8 cellular contexts compared by ENCODE assay signal in the genomic region with DNA sequence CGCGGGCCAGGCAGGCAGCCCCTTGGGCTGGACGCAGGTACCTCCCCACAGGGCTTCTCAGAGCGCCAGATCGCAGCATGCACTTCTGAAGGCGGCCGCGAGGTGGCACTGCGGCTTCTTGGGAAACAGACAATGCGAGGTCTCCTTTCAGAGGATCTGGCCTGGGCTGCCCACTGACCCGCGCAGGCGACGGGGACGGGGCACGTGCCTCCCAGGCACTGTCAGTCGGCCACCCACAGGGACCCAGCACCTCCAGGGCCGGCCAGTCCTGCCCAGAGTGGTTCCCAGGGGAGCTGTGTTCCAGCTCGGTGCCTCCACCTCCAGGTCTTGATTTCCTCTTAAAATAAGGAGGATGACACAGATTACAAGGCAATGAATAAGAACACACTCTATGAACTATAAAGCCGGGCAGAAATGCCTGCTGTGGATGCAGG. TPM values are rescaled to one million over a fixed set of nuclear protein-coding genes. Genes with fewer than 3 reads are reported as not detected.
DNase-seq lines count a peak whose midpoint lies in the region; ATAC-seq and TF ChIP-seq lines count a peak whose summit lies in the region.

No MANE protein-coding gene starts in this region.

- no peaks in the 10 kb centered on the region for H3K9me3 ChIP-seq in CD4-positive, alpha-beta T cell (ENCODE audit: control insufficient read depth, low read length)
- H3K9me3 ChIP-seq in liver (ENCODE audit: control insufficient read depth in 4 of 4, low read length in 3 of 4), result peaks cover 0 to 2% (median 0%) of the 10 kb centered on the region in 4 donors

- peak; percentile 84 to 92 for TF ChIP-seq RAD21 in liver (IDR thresholded peaks at IDR 0.05)

- peaks cover 11% of the 10 kb centered on the region for H3K27me3 ChIP-seq in CD4-positive, alpha-beta T cell (ENCODE audit: control insufficient read depth, insufficient read depth, low read length)
- no peaks in the 10 kb centered on the region for H3K27me3 ChIP-seq in liver (ENCODE audit: control insufficient read depth in 4 of 4, insufficient read depth in 4 of 4, low read length in 3 of 4)

- peak; percentile 52 to 84 (median 73) for DNase-seq in CD4-positive, alpha-beta T cell
- peak; percentile 79 for DNase-seq in NCI-H526 treated with DMSO at 0.1 percent for 48 hours (lab: John Stamatoyannopoulos, UW)
- peak; percentile 71 to 72 for DNase-seq in activated CD4-positive, alpha-beta T cell treated with anti-CD3 and anti-CD28 coated beads, Interleukin-2, amount 50 U/mL, for 24 hours (ENCODE audit: low read depth in 1 of 2, low spot score in 1 of 2)
- peak; percentile 83 for DNase-seq in coronary artery (ENCODE audit: low spot score)
- peak; percentile 37 to 78 (median 56) for DNase-seq in stimulated activated CD4-positive, alpha-beta T cell treated with anti-CD3 and anti-CD28 coated beads, TNF-alpha, amount 100 ng/mL, for 1 hour (ENCODE audit: low read depth in 3 of 3, low spot score in 1 of 3)

- H3K36me3 ChIP-seq in liver (ENCODE audit: control insufficient read depth in 4 of 4, insufficient read depth in 3 of 4, low read depth in 1 of 4, low read length in 3 of 4), result no peaks in the 10 kb centered on the region

- POLR2A ChIA-PET in CD4-positive, alpha-beta T cell (lab: Charles Lee), result no interaction called here

- no peak overlapping the region for H3K27ac Mint-ChIP-seq in CD4-positive, alpha-beta T cell

- no peak overlapping the region for H3K4me3 Mint-ChIP-seq in CD4-positive, alpha-beta T cell

- H3K27me3 Mint-ChIP-seq in CD4-positive, alpha-beta T cell, result peaks cover 20% of the 10 kb centered on the region

- no peaks in the 10 kb centered on the region for H3K9me3 Mint-ChIP-seq in CD4-positive, alpha-beta T cell

- peaks cover 0 to 4% (median 0%) of the 10 kb centered on the region in 4 donors for H3K4me1 ChIP-seq in liver (ENCODE audit: control insufficient read depth in 4 of 4, insufficient read depth in 4 of 4, low read length in 3 of 4)

- H3K4me1 Mint-ChIP-seq in CD4-positive, alpha-beta T cell (ENCODE audit: low read depth), result peaks cover 6% of the 10 kb centered on the region

- no peak overlapping the region for H3K27ac ChIP-seq in CD4-positive, alpha-beta T cell (ENCODE audit: low read depth, low read length)
- H3K27ac ChIP-seq in coronary artery (no peak overlapping the region), liver (ENCODE audit: low read depth in 1 of 2, low read length in 2 of 2) (no peak overlapping the region)

- 3% methylated on average over 20 of the region's 20 CpGs for WGBS in liver

- intact Hi-C loops in CD4-positive, alpha-beta T cell (cut with DNase I, micrococcal nuclease), result loop anchor here (1.0 to 5.0 kb wide), 4 partner anchors 303 to 867 kb away; a partner anchor contains a TSS

- H3K4me3 ChIP-seq in coronary artery (peak overlapping the region; percentile 6), liver (ENCODE audit: low read depth in 1 of 3, low read length in 3 of 3) (no peak overlapping the region)

- no peak overlapping the region for H3K9ac ChIP-seq in liver (ENCODE audit: low read depth in 1 of 2, low read length in 2 of 2)

- CTCF ChIA-PET in CD4-positive, alpha-beta T cell (lab: Charles Lee), result interaction anchor here (0.9 to 1.4 kb wide), 6 partner anchors 18 to 869 kb away, joined by 3 to 4 read pairs (median 3); a partner anchor contains a TSS

- ATAC-seq in CD4-positive, alpha-beta T cell (ENCODE audit: poor library complexity), result peak; percentile 81
- ATAC-seq in HG02759 (IDR thresholded peaks at IDR 0.05; ENCODE audit: unreplicated experiment), result peak; percentile 56
- ATAC-seq in GM21367 (IDR thresholded peaks at IDR 0.05; ENCODE audit: unreplicated experiment), result no peak

- H3K36me3 Mint-ChIP-seq in CD4-positive, alpha-beta T cell (ENCODE audit: low read depth), result no peaks in the 10 kb centered on the region

- TF ChIP-seq CTCF in CD4-positive, alpha-beta T cell (IDR thresholded peaks at IDR 0.05), result peak; percentile 97
- peak; percentile 94 for TF ChIP-seq CTCF in coronary artery (IDR thresholded peaks at IDR 0.05)
- TF ChIP-seq CTCF in liver (IDR thresholded peaks at IDR 0.05; ENCODE audit: low read depth, low read length, missing input control), result peak; percentile 93

TF ChIP-seq in liver, 16 proteins besides CTCF, POLR2A, EP300 and RAD21:
- TF ChIP-seq JUND (IDR thresholded peaks at IDR 0.05) (no peak), HNF4G (IDR thresholded peaks at IDR 0.05) (no peak), HNF4A (conservative IDR thresholded peaks at IDR 0.05) (no peak), EGR1 (IDR thresholded peaks at IDR 0.05; ENCODE audit: low read depth in 2 of 2) (no peak), TAF1 (conservative IDR thresholded peaks at IDR 0.05) (no peak), SP1 (IDR thresholded peaks at IDR 0.05) (no peak), FOXA2 (IDR thresholded peaks at IDR 0.05) (no peak), YY1 (IDR thresholded peaks at IDR 0.05) (no peak), RXRA (IDR thresholded peaks at IDR 0.05) (no peak), NR2F2 (IDR thresholded peaks at IDR 0.05) (no peak), FOXA1 (IDR thresholded peaks at IDR 0.05) (no peak), GABPA (IDR thresholded peaks at IDR 0.05 in 1 of 2, conservative IDR thresholded peaks at IDR 0.05 in 1 of 2) (no peak)
- TF ChIP-seq, protein P1, sequence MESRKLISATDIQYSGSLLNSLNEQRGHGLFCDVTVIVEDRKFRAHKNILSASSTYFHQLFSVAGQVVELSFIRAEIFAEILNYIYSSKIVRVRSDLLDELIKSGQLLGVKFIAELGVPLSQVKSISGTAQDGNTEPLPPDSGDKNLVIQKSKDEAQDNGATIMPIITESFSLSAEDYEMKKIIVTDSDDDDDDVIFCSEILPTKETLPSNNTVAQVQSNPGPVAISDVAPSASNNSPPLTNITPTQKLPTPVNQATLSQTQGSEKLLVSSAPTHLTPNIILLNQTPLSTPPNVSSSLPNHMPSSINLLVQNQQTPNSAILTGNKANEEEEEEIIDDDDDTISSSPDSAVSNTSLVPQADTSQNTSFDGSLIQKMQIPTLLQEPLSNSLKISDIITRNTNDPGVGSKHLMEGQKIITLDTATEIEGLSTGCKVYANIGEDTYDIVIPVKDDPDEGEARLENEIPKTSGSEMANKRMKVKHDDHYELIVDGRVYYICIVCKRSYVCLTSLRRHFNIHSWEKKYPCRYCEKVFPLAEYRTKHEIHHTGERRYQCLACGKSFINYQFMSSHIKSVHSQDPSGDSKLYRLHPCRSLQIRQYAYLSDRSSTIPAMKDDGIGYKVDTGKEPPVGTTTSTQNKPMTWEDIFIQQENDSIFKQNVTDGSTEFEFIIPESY (IDR thresholded peaks at IDR 0.05), result no peak
- TF ChIP-seq, protein P2, sequence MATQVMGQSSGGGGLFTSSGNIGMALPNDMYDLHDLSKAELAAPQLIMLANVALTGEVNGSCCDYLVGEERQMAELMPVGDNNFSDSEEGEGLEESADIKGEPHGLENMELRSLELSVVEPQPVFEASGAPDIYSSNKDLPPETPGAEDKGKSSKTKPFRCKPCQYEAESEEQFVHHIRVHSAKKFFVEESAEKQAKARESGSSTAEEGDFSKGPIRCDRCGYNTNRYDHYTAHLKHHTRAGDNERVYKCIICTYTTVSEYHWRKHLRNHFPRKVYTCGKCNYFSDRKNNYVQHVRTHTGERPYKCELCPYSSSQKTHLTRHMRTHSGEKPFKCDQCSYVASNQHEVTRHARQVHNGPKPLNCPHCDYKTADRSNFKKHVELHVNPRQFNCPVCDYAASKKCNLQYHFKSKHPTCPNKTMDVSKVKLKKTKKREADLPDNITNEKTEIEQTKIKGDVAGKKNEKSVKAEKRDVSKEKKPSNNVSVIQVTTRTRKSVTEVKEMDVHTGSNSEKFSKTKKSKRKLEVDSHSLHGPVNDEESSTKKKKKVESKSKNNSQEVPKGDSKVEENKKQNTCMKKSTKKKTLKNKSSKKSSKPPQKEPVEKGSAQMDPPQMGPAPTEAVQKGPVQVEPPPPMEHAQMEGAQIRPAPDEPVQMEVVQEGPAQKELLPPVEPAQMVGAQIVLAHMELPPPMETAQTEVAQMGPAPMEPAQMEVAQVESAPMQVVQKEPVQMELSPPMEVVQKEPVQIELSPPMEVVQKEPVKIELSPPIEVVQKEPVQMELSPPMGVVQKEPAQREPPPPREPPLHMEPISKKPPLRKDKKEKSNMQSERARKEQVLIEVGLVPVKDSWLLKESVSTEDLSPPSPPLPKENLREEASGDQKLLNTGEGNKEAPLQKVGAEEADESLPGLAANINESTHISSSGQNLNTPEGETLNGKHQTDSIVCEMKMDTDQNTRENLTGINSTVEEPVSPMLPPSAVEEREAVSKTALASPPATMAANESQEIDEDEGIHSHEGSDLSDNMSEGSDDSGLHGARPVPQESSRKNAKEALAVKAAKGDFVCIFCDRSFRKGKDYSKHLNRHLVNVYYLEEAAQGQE (IDR thresholded peaks at IDR 0.05), result no peak
- TF ChIP-seq, protein P3, sequence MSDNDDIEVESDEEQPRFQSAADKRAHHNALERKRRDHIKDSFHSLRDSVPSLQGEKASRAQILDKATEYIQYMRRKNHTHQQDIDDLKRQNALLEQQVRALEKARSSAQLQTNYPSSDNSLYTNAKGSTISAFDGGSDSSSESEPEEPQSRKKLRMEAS (IDR thresholded peaks at IDR 0.05), result no peak
- TF ChIP-seq, protein P4, sequence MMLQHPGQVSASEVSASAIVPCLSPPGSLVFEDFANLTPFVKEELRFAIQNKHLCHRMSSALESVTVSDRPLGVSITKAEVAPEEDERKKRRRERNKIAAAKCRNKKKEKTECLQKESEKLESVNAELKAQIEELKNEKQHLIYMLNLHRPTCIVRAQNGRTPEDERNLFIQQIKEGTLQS (IDR thresholded peaks at IDR 0.05), result no peak

RNA-seq across cellular contexts. Expression of a gene that starts 24.4 kb away (rescaled TPM):
- total RNA-seq in CD4-positive, alpha-beta T cell, result 1 to 10 TPM; 1.0 to 1.5 TPM
- total RNA-seq in liver, result 10 to 100 TPM in 1 of 2 donors, 1 to 10 TPM in 1; 7.3 to 11.0 TPM
- polyA plus RNA-seq in liver, result 1 to 10 TPM; 7.0 to 8.0 TPM

RNA-seq across cellular contexts. Expression of a gene that starts 24.7 kb away (rescaled TPM):
- total RNA-seq in CD4-positive, alpha-beta T cell, result 1 to 10 TPM; 8.7 to 9.3 TPM
- 1 to 10 TPM; 2.0 to 2.9 TPM for total RNA-seq in liver
- polyA plus RNA-seq in liver, result 1 to 10 TPM; 4.9 to 5.1 TPM
